ENCODE assay signal across 10 cellular contexts in genomic region chr2:69797836-69798465, GRCh38. TPM values are rescaled to one million over a fixed set of nuclear protein-coding genes. Genes with fewer than 3 reads are reported as not detected.
DNase-seq lines count a peak whose midpoint lies in the region; ATAC-seq and TF ChIP-seq lines count a peak whose summit lies in the region.
"Had no signal": no experiment of that assay in that cellular context is flagged by ENCODE, and none has a peak within 500 bp of the region (broad histone marks: within the 10 kb centered on the region; RNA-seq: fewer than 3 reads in every experiment).

No MANE protein-coding gene starts in this region.

- peaks cover 23 to 31% (median 27%) of the 10 kb centered on the region in 3 donors for H3K4me1 Mint-ChIP-seq in IgD-negative memory B cell
- peaks cover 24 to 31% of the 10 kb centered on the region in 2 donors for H3K4me1 Mint-ChIP-seq in natural killer cell treated with Interleukin-12 subunit alpha and Interleukin-12 subunit beta and Interleukin-15 and Interleukin-18, amount 100 ng/mL, for 72 hours (ENCODE audit: low read depth in 2 of 2)

- H3K4me3 Mint-ChIP-seq in IgD-negative memory B cell = peak overlapping the region; percentile 31 to 88 (median 60)
- H3K4me3 Mint-ChIP-seq in natural killer cell treated with Interleukin-12 subunit alpha and Interleukin-12 subunit beta and Interleukin-15 and Interleukin-18, amount 100 ng/mL, for 72 hours = peak overlapping the region; percentile 83

- peak overlapping the region; percentile 75 for H3K4me3 ChIP-seq in ACC112 (ENCODE audit: low read depth, low read length)
- H3K4me3 ChIP-seq in dorsolateral prefrontal cortex = peak overlapping the region in 44 of 59 donors; percentile 2 to 52 (median 34)

- no peaks in the 10 kb centered on the region for H3K79me2 ChIP-seq in ACC112 (ENCODE audit: control insufficient read depth, insufficient read depth, low read length, unreplicated experiment)

- no peaks in the 10 kb centered on the region for H3K36me3 ChIP-seq in ACC112 (ENCODE audit: insufficient read depth, low read length)

- intact Hi-C loops in dorsolateral prefrontal cortex (cut with DNase I) = no loop called here

- H3K27me3 ChIP-seq in ACC112 (ENCODE audit: insufficient read depth, low read length) (no peaks in the 10 kb centered on the region), dorsolateral prefrontal cortex (no peaks in the 10 kb centered on the region)

- no peak for TF ChIP-seq CTCF in dorsolateral prefrontal cortex (IDR thresholded peaks at IDR 0.05 in 54 of 56, conservative IDR thresholded peaks at IDR 0.05 in 2 of 56; ENCODE audit: low read depth in 1 of 56, partially characterized antibody in 56 of 56)

- ATAC-seq in natural killer cell treated with Interleukin-12 subunit alpha and Interleukin-12 subunit beta and Interleukin-15 and Interleukin-18, amount 100 ng/mL, for 72 hours = no peak
- ATAC-seq in HG03521 (IDR thresholded peaks at IDR 0.05; ENCODE audit: unreplicated experiment) = no peak

- H3K9me3 Mint-ChIP-seq in IgD-negative memory B cell = no peaks in the 10 kb centered on the region
- no peaks in the 10 kb centered on the region for H3K9me3 Mint-ChIP-seq in natural killer cell treated with Interleukin-12 subunit alpha and Interleukin-12 subunit beta and Interleukin-15 and Interleukin-18, amount 100 ng/mL, for 72 hours

- H3K27ac Mint-ChIP-seq in IgD-negative memory B cell = peak overlapping the region in 1 of 3 donors; percentile 1
- peak overlapping the region; percentile 53 to 86 for H3K27ac Mint-ChIP-seq in natural killer cell treated with Interleukin-12 subunit alpha and Interleukin-12 subunit beta and Interleukin-15 and Interleukin-18, amount 100 ng/mL, for 72 hours

- peaks cover 7% of the 10 kb centered on the region for H3K36me3 Mint-ChIP-seq in IgD-negative memory B cell
- no peaks in the 10 kb centered on the region for H3K36me3 Mint-ChIP-seq in natural killer cell treated with Interleukin-12 subunit alpha and Interleukin-12 subunit beta and Interleukin-15 and Interleukin-18, amount 100 ng/mL, for 72 hours

- H3K27ac ChIP-seq in ACC112 (ENCODE audit: low read depth, low read length) = peak overlapping the region; percentile 51; the same call in 1 of the 2 replicates
- peak overlapping the region in 11 of 59 donors; percentile 12 to 71 (median 43) for H3K27ac ChIP-seq in dorsolateral prefrontal cortex

- DNase-seq in dorsolateral prefrontal cortex = no peak
- no peak for DNase-seq in natural killer cell treated with Interleukin-12 subunit alpha and Interleukin-12 subunit beta and Interleukin-15 and Interleukin-18, amount 100 ng/mL, for 72 hours (ENCODE audit: low spot score)
- DNase-seq in cerebellum (ENCODE audit: low spot score) = no peak
- DNase-seq in NCI-H526 (lab: John Stamatoyannopoulos, UW) = no peak
- DNase-seq in mesenteric fat pad (ENCODE audit: low spot score) = no peak
- DNase-seq: activated CD4-positive, alpha-beta T cell treated with anti-CD3 and anti-CD28 coated beads for 1 hour; NCI-H1092 treated with DMSO at 0.1 percent for 48 hours had no signal

- no peaks in the 10 kb centered on the region for H3K27me3 Mint-ChIP-seq in IgD-negative memory B cell
- H3K27me3 Mint-ChIP-seq in natural killer cell treated with Interleukin-12 subunit alpha and Interleukin-12 subunit beta and Interleukin-15 and Interleukin-18, amount 100 ng/mL, for 72 hours = no peaks in the 10 kb centered on the region

- H2AFZ ChIP-seq in ACC112 (ENCODE audit: low read length, unreplicated experiment) = peak overlapping the region; percentile 79

- H3K4me1 ChIP-seq in ACC112 (ENCODE audit: control insufficient read depth, insufficient read depth, low read length, unreplicated experiment) = peaks cover 23% of the 10 kb centered on the region

RNA-seq across cellular contexts. Expression of gene GMCL1, which starts 31.5 kb away (rescaled TPM):
- 25.7 TPM for polyA plus RNA-seq in IgD-negative memory B cell
- total RNA-seq in dorsolateral prefrontal cortex (10 to 100 TPM; 11.5 to 39.4 (median 22.1) TPM), cerebellum (16.2 TPM), mesenteric fat pad (26.5 TPM)
- 10 to 100 TPM; 18.6 to 36.7 TPM for total RNA-seq in natural killer cell treated with Interleukin-12 subunit alpha and Interleukin-12 subunit beta and Interleukin-15 and Interleukin-18, amount 100 ng/mL, for 72 hours

RNA-seq across cellular contexts. Expression of gene ANXA4, which starts 56.0 kb away (rescaled TPM):
- polyA plus RNA-seq in IgD-negative memory B cell = 121 TPM
- total RNA-seq in dorsolateral prefrontal cortex (10 to 100 TPM; 19.3 to 78.4 (median 36.1) TPM), cerebellum (6.0 TPM), mesenteric fat pad (58.3 TPM)
- 10 to 100 TPM; 15.2 to 21.7 TPM for total RNA-seq in natural killer cell treated with Interleukin-12 subunit alpha and Interleukin-12 subunit beta and Interleukin-15 and Interleukin-18, amount 100 ng/mL, for 72 hours
